In the genomic region with DNA sequence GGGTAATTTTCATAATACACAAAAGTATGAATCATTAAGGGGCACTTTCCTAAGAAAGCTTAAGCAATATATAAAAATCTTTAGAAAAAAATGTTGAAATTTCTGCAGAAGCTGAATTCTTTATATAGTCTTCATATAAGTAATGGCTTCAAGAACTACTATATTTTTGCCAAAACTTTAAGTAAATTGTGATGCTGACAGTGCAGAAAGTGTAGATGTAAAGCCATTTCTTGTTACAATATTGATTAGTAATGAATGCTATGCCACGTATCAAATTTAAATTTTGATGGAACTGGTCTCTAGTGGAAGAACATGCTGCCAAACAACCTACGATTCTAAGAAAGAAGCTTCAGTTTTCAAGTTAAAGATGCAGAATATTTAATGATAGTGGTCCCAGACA, we compare ENCODE assay signal across 11 cellular contexts.
"Had no signal": no experiment of that assay in that cellular context is flagged by ENCODE, and none has a peak within 500 bp of the region (broad histone marks: within the 10 kb centered on the region; RNA-seq: fewer than 3 reads in every experiment).

No MANE protein-coding gene starts in this region.

- H3K4me3 Mint-ChIP-seq: GM23338, H9, HFFc6 had no signal

- H3K4me1 ChIP-seq: HAP-1 had no signal

- H2AFZ ChIP-seq: GM23248 had no signal

- H3K36me3 ChIP-seq: HAP-1 had no signal

- H3K9ac ChIP-seq: GM23248 had no signal

- H3K4me2 ChIP-seq: GM23338 had no signal

- H3K9me3 ChIP-seq: HAP-1 had no signal

- FAIRE-seq: H1, H54 had no signal

- DNase-seq: GM23248, GOT3, H7, H9, HCEC 1CT, HFFc6 had no signal

- ATAC-seq: GM23338, HCT116 had no signal

- H3K27ac Mint-ChIP-seq: GM23338, H9, HFFc6 had no signal

- H3K27ac ChIP-seq: GM23248 had no signal

- H3K4me3 ChIP-seq: GM23248, GM23338, HAP-1 had no signal
